In genomic region chr12:53344824-53345485, GRCh38 we compare ENCODE assay signal across 7 cellular contexts. TPM values are rescaled to one million over a fixed set of nuclear protein-coding genes. Genes with fewer than 3 reads are reported as not detected.
A peak's percentile ranks its signal among the peaks of the same experiment; 100 is the strongest.
DNase-seq lines count a peak whose midpoint lies in the region; ATAC-seq, FAIRE-seq and TF ChIP-seq lines count a peak whose summit lies in the region.

No MANE protein-coding gene starts in this region.

- DNase-seq in GM12891 (ENCODE audit: insufficient read length, low spot score) (peak; percentile 71), fibroblast of lung (ENCODE audit: low read depth in 2 of 2) (peak; percentile 71 to 80)
- DNase-seq in activated T-helper 1 cell treated with anti-CD3 and anti-CD28 coated beads, Interleukin-12 subunit alpha, Interleukin-12 subunit beta, Interleukin-2, Interleukin-4 antibody, amounts not matched to agents 30 ng/mL and 10 ng/mL and 1 ng/mL, durations not matched to agents 14 hours and 24 hours and 36 hours (ENCODE audit: low spot score): peak; percentile 41
- peak; percentile 42 to 68 (median 63) for DNase-seq in naive thymus-derived CD4-positive, alpha-beta T cell
- peak; percentile 41 for DNase-seq in stimulated activated naive B cell treated with anti-CD40 and anti-IgM and Interleukin-4, amounts not matched to agents 10 μg/mL and 1 μg/mL and 100 μg/mL, for 72 hours

- H3K27me3 Mint-ChIP-seq in activated T-helper 1 cell treated with anti-CD3 and anti-CD28 coated beads, Interleukin-12 subunit alpha, Interleukin-12 subunit beta, Interleukin-2, Interleukin-4 antibody, amounts not matched to agents 30 ng/mL and 10 ng/mL and 1 ng/mL, durations not matched to agents 14 hours and 24 hours and 36 hours (ENCODE audit: insufficient read depth): peaks cover 12% of the 10 kb centered on the region
- H3K27me3 Mint-ChIP-seq in naive thymus-derived CD4-positive, alpha-beta T cell: peaks cover 0 to 13% (median 0%) of the 10 kb centered on the region in 5 donors
- H3K27me3 Mint-ChIP-seq in stimulated activated naive B cell treated with anti-CD40 and anti-IgM and Interleukin-4, amounts not matched to agents 10 μg/mL and 1 μg/mL and 100 μg/mL, for 72 hours: peaks cover 0 to 7% of the 10 kb centered on the region in 2 donors

- peak overlapping the region; percentile 51 for H3K9ac ChIP-seq in fibroblast of lung (ENCODE audit: insufficient read depth, low read length)

- no peaks in the 10 kb centered on the region for H3K9me3 Mint-ChIP-seq in activated T-helper 1 cell treated with anti-CD3 and anti-CD28 coated beads, Interleukin-12 subunit alpha, Interleukin-12 subunit beta, Interleukin-2, Interleukin-4 antibody, amounts not matched to agents 30 ng/mL and 10 ng/mL and 1 ng/mL, durations not matched to agents 14 hours and 24 hours and 36 hours
- no peaks in the 10 kb centered on the region for H3K9me3 Mint-ChIP-seq in naive thymus-derived CD4-positive, alpha-beta T cell
- no peaks in the 10 kb centered on the region for H3K9me3 Mint-ChIP-seq in stimulated activated naive B cell treated with anti-CD40 and anti-IgM and Interleukin-4, amounts not matched to agents 10 μg/mL and 1 μg/mL and 100 μg/mL, for 72 hours

- peak overlapping the region; percentile 92 for H3K4me2 ChIP-seq in fibroblast of lung (ENCODE audit: extremely low read depth, insufficient read depth, low read length)

- no peaks in the 10 kb centered on the region for H3K36me3 ChIP-seq in fibroblast of lung (ENCODE audit: control insufficient read depth, insufficient read depth, low read length)
- H3K36me3 ChIP-seq in naive thymus-derived CD4-positive, alpha-beta T cell (ENCODE audit: control insufficient read depth in 2 of 3, insufficient read depth in 3 of 3, low read length in 3 of 3): no peaks in the 10 kb centered on the region

- H4K20me1 ChIP-seq in fibroblast of lung (ENCODE audit: control insufficient read depth, extremely low read depth, insufficient read depth, low read length): no peaks in the 10 kb centered on the region

- no peaks in the 10 kb centered on the region for H3K79me2 ChIP-seq in fibroblast of lung (ENCODE audit: control insufficient read depth, insufficient read depth, low read length)

- peak; percentile 73 to 77 for TF ChIP-seq CTCF in fibroblast of lung (conservative IDR thresholded peaks at IDR 0.05 in 1 of 2, IDR thresholded peaks at IDR 0.05 in 1 of 2; ENCODE audit: low read depth in 1 of 2, low read length in 2 of 2)

- no peaks in the 10 kb centered on the region for H3K36me3 Mint-ChIP-seq in activated T-helper 1 cell treated with anti-CD3 and anti-CD28 coated beads, Interleukin-12 subunit alpha, Interleukin-12 subunit beta, Interleukin-2, Interleukin-4 antibody, amounts not matched to agents 30 ng/mL and 10 ng/mL and 1 ng/mL, durations not matched to agents 14 hours and 24 hours and 36 hours (ENCODE audit: low read depth)
- H3K36me3 Mint-ChIP-seq in naive thymus-derived CD4-positive, alpha-beta T cell: no peaks in the 10 kb centered on the region
- H3K36me3 Mint-ChIP-seq in stimulated activated naive B cell treated with anti-CD40 and anti-IgM and Interleukin-4, amounts not matched to agents 10 μg/mL and 1 μg/mL and 100 μg/mL, for 72 hours: no peaks in the 10 kb centered on the region

- peaks cover 6% of the 10 kb centered on the region for H3K27me3 ChIP-seq in fibroblast of lung (ENCODE audit: control insufficient read depth, insufficient read depth, low read length)
- no peaks in the 10 kb centered on the region for H3K27me3 ChIP-seq in naive thymus-derived CD4-positive, alpha-beta T cell (ENCODE audit: control insufficient read depth in 2 of 2, insufficient read depth in 2 of 2, low read length in 2 of 2)

- no peaks in the 10 kb centered on the region for H3K9me3 ChIP-seq in fibroblast of lung (ENCODE audit: control insufficient read depth, insufficient read depth, low read depth, low read length)
- no peaks in the 10 kb centered on the region for H3K9me3 ChIP-seq in naive thymus-derived CD4-positive, alpha-beta T cell (ENCODE audit: control insufficient read depth in 2 of 3, low read length in 3 of 3)

- peaks cover 9% of the 10 kb centered on the region for H3K4me1 ChIP-seq in fibroblast of lung (ENCODE audit: control insufficient read depth, extremely low read depth, insufficient read depth, low read length)
- peaks cover 0 to 10% of the 10 kb centered on the region in 2 donors for H3K4me1 ChIP-seq in naive thymus-derived CD4-positive, alpha-beta T cell (ENCODE audit: control insufficient read depth in 2 of 2, insufficient read depth in 2 of 2, low read length in 2 of 2)

- POLR2A ChIA-PET in naive thymus-derived CD4-positive, alpha-beta T cell (lab: Charles Lee): interaction anchor here (0.6 to 3.1 kb wide), 12 partner anchors 11 to 186 kb away, joined by 3 to 52 read pairs (median 4); partner anchors contain the start of gene AAAS

- H3K27ac Mint-ChIP-seq in activated T-helper 1 cell treated with anti-CD3 and anti-CD28 coated beads, Interleukin-12 subunit alpha, Interleukin-12 subunit beta, Interleukin-2, Interleukin-4 antibody, amounts not matched to agents 30 ng/mL and 10 ng/mL and 1 ng/mL, durations not matched to agents 14 hours and 24 hours and 36 hours: peak overlapping the region; percentile 96
- peak overlapping the region; percentile 87 to 96 (median 91) for H3K27ac Mint-ChIP-seq in naive thymus-derived CD4-positive, alpha-beta T cell
- H3K27ac Mint-ChIP-seq in stimulated activated naive B cell treated with anti-CD40 and anti-IgM and Interleukin-4, amounts not matched to agents 10 μg/mL and 1 μg/mL and 100 μg/mL, for 72 hours: peak overlapping the region; percentile 73

- peak overlapping the region; percentile 34 for H3K27ac ChIP-seq in fibroblast of lung (ENCODE audit: insufficient read depth, low read length)
- H3K27ac ChIP-seq in naive thymus-derived CD4-positive, alpha-beta T cell (ENCODE audit: low read depth, low read length): peak overlapping the region; percentile 66

- intact Hi-C loops in activated T-helper 1 cell treated with anti-CD3 and anti-CD28 coated beads, Interleukin-12 subunit alpha, Interleukin-12 subunit beta, Interleukin-2, Interleukin-4 antibody, amounts not matched to agents 30 ng/mL and 10 ng/mL and 1 ng/mL, durations not matched to agents 14 hours and 24 hours and 36 hours (cut with micrococcal nuclease): loop anchor here (1.0 kb wide), 3 partner anchors 21 to 186 kb away; no protein-coding TSS in a partner anchor
- intact Hi-C loops in naive thymus-derived CD4-positive, alpha-beta T cell (cut with micrococcal nuclease): loop anchor here (1.0 to 2.0 kb wide), 9 partner anchors 21 to 279 kb away; partner anchors contain the start of genes MYG1 (in 1 of the 2), PFDN5 (in 1 of the 2) and TARBP2 (in 1 of the 2)

- peak overlapping the region; percentile 67 to 83 (median 71) for H3K4me3 ChIP-seq in fibroblast of lung (replicated peaks in 1 of 4; ENCODE audit: control extremely low read depth in 1 of 4, insufficient read depth in 1 of 4, low read depth in 3 of 4, low read length in 4 of 4)
- H3K4me3 ChIP-seq in naive thymus-derived CD4-positive, alpha-beta T cell (ENCODE audit: low read length): peak overlapping the region; percentile 79

- H2AFZ ChIP-seq in fibroblast of lung (ENCODE audit: low read length): peak overlapping the region; percentile 87

- H3K4me3 Mint-ChIP-seq in activated T-helper 1 cell treated with anti-CD3 and anti-CD28 coated beads, Interleukin-12 subunit alpha, Interleukin-12 subunit beta, Interleukin-2, Interleukin-4 antibody, amounts not matched to agents 30 ng/mL and 10 ng/mL and 1 ng/mL, durations not matched to agents 14 hours and 24 hours and 36 hours: peak overlapping the region; percentile 99
- H3K4me3 Mint-ChIP-seq in naive thymus-derived CD4-positive, alpha-beta T cell: peak overlapping the region; percentile 91 to 100 (median 97)
- peak overlapping the region; percentile 89 to 99 for H3K4me3 Mint-ChIP-seq in stimulated activated naive B cell treated with anti-CD40 and anti-IgM and Interleukin-4, amounts not matched to agents 10 μg/mL and 1 μg/mL and 100 μg/mL, for 72 hours

- H3K4me1 Mint-ChIP-seq in activated T-helper 1 cell treated with anti-CD3 and anti-CD28 coated beads, Interleukin-12 subunit alpha, Interleukin-12 subunit beta, Interleukin-2, Interleukin-4 antibody, amounts not matched to agents 30 ng/mL and 10 ng/mL and 1 ng/mL, durations not matched to agents 14 hours and 24 hours and 36 hours (ENCODE audit: low read depth): peaks cover 23% of the 10 kb centered on the region
- peaks cover 11 to 25% (median 17%) of the 10 kb centered on the region in 7 donors for H3K4me1 Mint-ChIP-seq in naive thymus-derived CD4-positive, alpha-beta T cell
- peaks cover 11 to 23% of the 10 kb centered on the region in 2 donors for H3K4me1 Mint-ChIP-seq in stimulated activated naive B cell treated with anti-CD40 and anti-IgM and Interleukin-4, amounts not matched to agents 10 μg/mL and 1 μg/mL and 100 μg/mL, for 72 hours

- peak; percentile 54 for FAIRE-seq in GM12891 (lab: Jason Lieb, UNC)

- ATAC-seq in HG03442 (IDR thresholded peaks at IDR 0.05; ENCODE audit: unreplicated experiment): peak; percentile 55
- peak; percentile 89 for ATAC-seq in naive thymus-derived CD4-positive, alpha-beta T cell
- peak; percentile 86 to 89 for ATAC-seq in stimulated activated naive B cell treated with anti-CD40 and anti-IgM and Interleukin-4, amounts not matched to agents 10 μg/mL and 1 μg/mL and 100 μg/mL, for 72 hours (replicated peaks)

- no peak for TF ChIP-seq POLR2A in GM12891 (IDR thresholded peaks at IDR 0.05; ENCODE audit: low read depth, low read length)

- CTCF ChIA-PET in naive thymus-derived CD4-positive, alpha-beta T cell (lab: Charles Lee): interaction anchor here (0.6 to 3.0 kb wide), 30 partner anchors 10 to 274 kb away, joined by 3 to 90 read pairs (median 4); partner anchors contain the start of genes AAAS, IGFBP6, MYG1 and ZNF740

RNA-seq across cellular contexts. Expression of gene SP7, which starts 8.8 kb away (rescaled TPM):
- polyA plus RNA-seq in GM12891 (2012; ENCODE audit: low read depth, missing spikeins): not detected
- not detected for polyA plus RNA-seq in PFSK-1 (2012; ENCODE audit: insufficient read length, low read depth)
- total RNA-seq in activated T-helper 1 cell treated with anti-CD3 and anti-CD28 coated beads, Interleukin-12 subunit alpha, Interleukin-12 subunit beta, Interleukin-2, Interleukin-4 antibody, amounts not matched to agents 30 ng/mL and 10 ng/mL and 1 ng/mL, durations not matched to agents 14 hours and 24 hours and 36 hours: not detected in 2 replicates
- not detected in 2 replicates for total RNA-seq in fibroblast of lung
- not detected in 2 replicates for polyA plus RNA-seq in fibroblast of lung
- polyA plus RNA-seq in fibroblast of lung (2012): not detected in 2 replicates
- polyA minus RNA-seq in fibroblast of lung (ENCODE audit: low replicate concordance): not detected in 2 replicates
- not detected for total RNA-seq in naive thymus-derived CD4-positive, alpha-beta T cell
- under 1 TPM; 0.13 to 0.18 TPM for polyA plus RNA-seq in naive thymus-derived CD4-positive, alpha-beta T cell

RNA-seq across cellular contexts. Expression of gene AAAS, which starts 23.5 kb away (rescaled TPM):
- 41.1 TPM for polyA plus RNA-seq in GM12891 (2012; ENCODE audit: low read depth, missing spikeins)
- 54.7 TPM for polyA plus RNA-seq in PFSK-1 (2012; ENCODE audit: insufficient read length, low read depth)
- total RNA-seq in activated T-helper 1 cell treated with anti-CD3 and anti-CD28 coated beads, Interleukin-12 subunit alpha, Interleukin-12 subunit beta, Interleukin-2, Interleukin-4 antibody, amounts not matched to agents 30 ng/mL and 10 ng/mL and 1 ng/mL, durations not matched to agents 14 hours and 24 hours and 36 hours: 81.4 and 85.7 TPM in 2 replicates
- total RNA-seq in fibroblast of lung: 29.5 and 37.8 TPM in 2 replicates
- 34.2 and 50.4 TPM in 2 replicates for polyA plus RNA-seq in fibroblast of lung
- 28.9 and 47.5 TPM in 2 replicates for polyA plus RNA-seq in fibroblast of lung (2012)
- polyA minus RNA-seq in fibroblast of lung (ENCODE audit: low replicate concordance): 119 and 178 TPM in 2 replicates
- 10 to 100 TPM; 35.4 to 73.5 (median 69.0) TPM for total RNA-seq in naive thymus-derived CD4-positive, alpha-beta T cell
- 10 to 100 TPM; 45.9 to 58.2 TPM for polyA plus RNA-seq in naive thymus-derived CD4-positive, alpha-beta T cell

RNA-seq across cellular contexts. Expression of gene SP1, which starts 35.0 kb away (rescaled TPM):
- polyA plus RNA-seq in GM12891 (2012; ENCODE audit: low read depth, missing spikeins): 12.2 TPM
- 21.3 TPM for polyA plus RNA-seq in PFSK-1 (2012; ENCODE audit: insufficient read length, low read depth)
- total RNA-seq in activated T-helper 1 cell treated with anti-CD3 and anti-CD28 coated beads, Interleukin-12 subunit alpha, Interleukin-12 subunit beta, Interleukin-2, Interleukin-4 antibody, amounts not matched to agents 30 ng/mL and 10 ng/mL and 1 ng/mL, durations not matched to agents 14 hours and 24 hours and 36 hours: 65.6 and 66.0 TPM in 2 replicates
- 31.3 and 35.3 TPM in 2 replicates for total RNA-seq in fibroblast of lung
- polyA plus RNA-seq in fibroblast of lung: 38.9 and 42.0 TPM in 2 replicates
- polyA plus RNA-seq in fibroblast of lung (2012): 19.3 and 22.7 TPM in 2 replicates
- polyA minus RNA-seq in fibroblast of lung (ENCODE audit: low replicate concordance): 98.0 and 99.3 TPM in 2 replicates
- 100 to 1,000 TPM in 2 of 5 experiments, 10 to 100 TPM in 3; 62.7 to 103 (median 79.6) TPM for total RNA-seq in naive thymus-derived CD4-positive, alpha-beta T cell
- polyA plus RNA-seq in naive thymus-derived CD4-positive, alpha-beta T cell: 10 to 100 TPM; 10.2 to 13.6 TPM

RNA-seq across cellular contexts. Expression of gene MYG1, which starts 45.5 kb away (rescaled TPM):
- polyA plus RNA-seq in GM12891 (2012; ENCODE audit: low read depth, missing spikeins): 57.8 TPM
- polyA plus RNA-seq in PFSK-1 (2012; ENCODE audit: insufficient read length, low read depth): 106 TPM
- total RNA-seq in activated T-helper 1 cell treated with anti-CD3 and anti-CD28 coated beads, Interleukin-12 subunit alpha, Interleukin-12 subunit beta, Interleukin-2, Interleukin-4 antibody, amounts not matched to agents 30 ng/mL and 10 ng/mL and 1 ng/mL, durations not matched to agents 14 hours and 24 hours and 36 hours: 107 and 111 TPM in 2 replicates
- 52.0 and 55.7 TPM in 2 replicates for total RNA-seq in fibroblast of lung
- polyA plus RNA-seq in fibroblast of lung: 40.8 and 52.2 TPM in 2 replicates
- 60.7 and 91.7 TPM in 2 replicates for polyA plus RNA-seq in fibroblast of lung (2012)
- polyA minus RNA-seq in fibroblast of lung (ENCODE audit: low replicate concordance): 50.7 and 65.8 TPM in 2 replicates
- 10 to 100 TPM; 38.9 to 55.9 (median 49.2) TPM for total RNA-seq in naive thymus-derived CD4-positive, alpha-beta T cell
- polyA plus RNA-seq in naive thymus-derived CD4-positive, alpha-beta T cell: 10 to 100 TPM; 69.6 to 75.1 TPM

RNA-seq across cellular contexts. Expression of gene PFDN5, which starts 49.6 kb away (rescaled TPM):
- polyA plus RNA-seq in GM12891 (2012; ENCODE audit: low read depth, missing spikeins): 829 TPM
- 206 TPM for polyA plus RNA-seq in PFSK-1 (2012; ENCODE audit: insufficient read length, low read depth)
- 344 and 350 TPM in 2 replicates for total RNA-seq in activated T-helper 1 cell treated with anti-CD3 and anti-CD28 coated beads, Interleukin-12 subunit alpha, Interleukin-12 subunit beta, Interleukin-2, Interleukin-4 antibody, amounts not matched to agents 30 ng/mL and 10 ng/mL and 1 ng/mL, durations not matched to agents 14 hours and 24 hours and 36 hours
- 735 and 788 TPM in 2 replicates for total RNA-seq in fibroblast of lung
- 977 and 1,007 TPM in 2 replicates for polyA plus RNA-seq in fibroblast of lung
- polyA plus RNA-seq in fibroblast of lung (2012): 735 and 960 TPM in 2 replicates
- 77.8 and 86.7 TPM in 2 replicates for polyA minus RNA-seq in fibroblast of lung (ENCODE audit: low replicate concordance)
- total RNA-seq in naive thymus-derived CD4-positive, alpha-beta T cell: 100 to 1,000 TPM; 323 to 785 (median 692) TPM
- 1,000 to 10,000 TPM; 1,766 to 1,956 TPM for polyA plus RNA-seq in naive thymus-derived CD4-positive, alpha-beta T cell

Comparison
In these comparisons a context has a peak if more than half of its experiments do, and no peak if none do; other contexts are left out.
1. Peak in every context shown above with its lines: DNase-seq, ATAC-seq, H3K4me3 ChIP-seq and H3K27ac ChIP-seq.